In the genomic region with DNA sequence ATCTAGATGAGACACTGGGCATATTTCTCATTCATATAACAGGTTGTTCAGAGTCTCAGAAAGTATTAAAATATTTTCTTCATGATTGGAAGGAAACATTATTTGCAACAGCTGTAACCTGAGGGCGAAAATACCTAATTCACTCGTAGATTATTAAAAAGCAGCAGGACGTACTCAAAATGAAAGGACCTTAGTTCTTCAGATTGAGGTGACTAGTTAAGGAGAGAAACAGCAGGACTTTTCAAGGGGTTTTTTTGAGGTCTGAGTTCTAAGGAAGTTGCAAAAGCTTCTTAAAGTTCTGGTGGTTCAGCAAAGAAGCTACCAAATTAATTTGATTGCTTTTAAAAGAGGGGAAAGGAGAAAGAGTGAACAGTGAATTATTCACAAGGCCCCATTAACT, we compare ENCODE assay signal across 12 cellular contexts.
DNase-seq lines count a peak whose midpoint lies in the region; ATAC-seq and TF ChIP-seq lines count a peak whose summit lies in the region.
"Had no signal": no experiment of that assay in that cellular context is flagged by ENCODE, and none has a peak within 500 bp of the region (broad histone marks: within the 10 kb centered on the region; RNA-seq: fewer than 3 reads in every experiment).

No MANE protein-coding gene starts in this region.

- H3K36me3 Mint-ChIP-seq in brain: no peaks in the 10 kb centered on the region

- peaks cover 68% of the 10 kb centered on the region for H3K4me1 Mint-ChIP-seq in brain

- H3K9me3 Mint-ChIP-seq in brain: no peaks in the 10 kb centered on the region
- H3K9me3 Mint-ChIP-seq: T-helper 2 cell treated with Interferon-gamma antibody and Interleukin-4, amounts not matched to agents 5 μg/mL and 100 μg/mL, for 36 hours had no signal

- H3K27me3 Mint-ChIP-seq in brain: no peaks in the 10 kb centered on the region

- TF ChIP-seq CTCF in brain (conservative IDR thresholded peaks at IDR 0.05): no peak

- H3K27ac Mint-ChIP-seq in brain: peak overlapping the region in 4 of 5 experiments; percentile 25 to 96 (median 92)
- H3K27ac Mint-ChIP-seq: T-helper 2 cell treated with Interferon-gamma antibody and Interleukin-4, amounts not matched to agents 5 μg/mL and 100 μg/mL, for 36 hours had no signal

- peak; percentile 43 for ATAC-seq in GM19351 (IDR thresholded peaks at IDR 0.05; ENCODE audit: unreplicated experiment)
- peak; percentile 52 for ATAC-seq in HG02870 (IDR thresholded peaks at IDR 0.05; ENCODE audit: unreplicated experiment)
- ATAC-seq: Panc1 had no signal

- H3K4me3 Mint-ChIP-seq in brain: peak overlapping the region in 1 of 5 experiments; percentile 36
- H3K4me3 Mint-ChIP-seq: T-helper 2 cell treated with Interferon-gamma antibody and Interleukin-4, amounts not matched to agents 5 μg/mL and 100 μg/mL, for 36 hours had no signal

- no peak for DNase-seq in NCI-H2227 (lab: John Stamatoyannopoulos, UW; ENCODE audit: unreplicated experiment)
- DNase-seq in NCI-H526 treated with DMSO at 0.1 percent for 48 hours (lab: John Stamatoyannopoulos, UW): no peak
- DNase-seq in activated CD4-positive, alpha-beta T cell treated with anti-CD3 and anti-CD28 coated beads, Interleukin-2, amount 50 U/mL, for 4 hours: no peak
- DNase-seq in DMS79 (lab: John Stamatoyannopoulos, UW): no peak
- DNase-seq: NCI-H1930, NCI-H2171, NCI-H82 had no signal
